In the genomic region with DNA sequence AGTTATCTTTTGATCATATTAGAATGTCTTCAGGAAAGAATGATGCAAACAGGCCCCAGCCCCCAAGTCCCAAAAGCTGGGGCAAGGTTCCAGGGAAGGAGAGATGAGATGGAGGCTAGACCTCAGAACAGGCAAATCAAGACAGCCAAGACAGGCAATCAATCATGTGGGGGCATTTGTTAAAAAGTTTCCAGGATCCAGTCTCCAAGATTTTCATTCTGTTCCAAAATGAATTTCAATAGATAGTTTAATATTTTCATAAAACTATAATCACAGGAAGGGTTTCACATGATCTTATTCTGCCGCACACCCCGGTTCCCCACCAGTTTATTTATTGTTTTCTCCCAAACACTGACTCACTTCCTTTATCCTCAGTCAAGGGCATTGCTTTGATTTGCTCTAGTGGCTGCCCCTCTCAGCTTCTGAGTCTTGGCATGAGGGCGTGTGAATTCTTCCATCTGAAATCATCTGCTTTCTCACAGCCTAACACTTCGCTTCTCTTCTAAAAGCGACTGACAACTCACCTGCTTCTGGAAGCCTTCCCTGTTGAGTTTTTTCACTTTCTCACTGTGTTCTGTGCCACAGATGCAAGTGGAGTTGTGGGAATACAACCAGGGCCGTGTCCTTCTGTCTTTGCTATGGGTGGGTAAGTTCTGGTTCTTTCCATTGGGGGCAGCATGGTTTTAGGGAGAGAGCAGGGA, we compare ENCODE assay signal across 8 cellular contexts. TPM values are rescaled to one million over a fixed set of nuclear protein-coding genes. Genes with fewer than 3 reads are reported as not detected.
DNase-seq lines count a peak whose midpoint lies in the region; ATAC-seq and TF ChIP-seq lines count a peak whose summit lies in the region.

No MANE protein-coding gene starts in this region.

- H3K27me3 Mint-ChIP-seq in CD14-positive monocyte (ENCODE audit: low read depth in 3 of 3): peaks cover 25 to 40% (median 35%) of the 10 kb centered on the region in 3 donors

- intact Hi-C loops in CD14-positive monocyte (cut with micrococcal nuclease): loop anchor here (5.0 to 10.0 kb wide), 3 partner anchors 167 to 357 kb away; a partner anchor contains a TSS
- intact Hi-C loops in Right ventricle myocardium superior (cut with DNase I): loop anchor here (10.0 kb wide), 2 partner anchors 167 to 357 kb away; a partner anchor contains a TSS

- TF ChIP-seq CTCF in CD14-positive monocyte (IDR thresholded peaks at IDR 0.05) (peak; percentile 18), VCaP (conservative IDR thresholded peaks at IDR 0.05) (0 out of 2 replicates have a peak, but pooled peaks have one; percentile 25)

- H3K9me3 Mint-ChIP-seq in CD14-positive monocyte: peaks cover 0 to 6% (median 0%) of the 10 kb centered on the region in 7 donors

- peak overlapping the region; percentile 88 for H3K27ac ChIP-seq in VCaP

- H3K4me3 Mint-ChIP-seq in CD14-positive monocyte: peak overlapping the region in 1 of 2 donors; percentile 79

- POLR2A ChIA-PET in HEK293T (lab: Yijun Ruan, JAX): interaction anchor here (1.0 to 1.3 kb wide), 4 partner anchors 27 to 356 kb away, joined by 3 to 10 read pairs (median 5); a partner anchor contains a TSS

- CTCF ChIA-PET in HEK293T (lab: Yijun Ruan, JAX): interaction anchor here (0.6 to 2.9 kb wide), 5 partner anchors 9 to 398 kb away, joined by 3 to 7 read pairs (median 3); no protein-coding TSS in a partner anchor

- ATAC-seq in Right ventricle myocardium superior (ENCODE audit: poor library complexity) (peak; percentile 85), GM19463 (IDR thresholded peaks at IDR 0.05; ENCODE audit: unreplicated experiment) (no peak)

- peaks cover 34% of the 10 kb centered on the region for H3K4me1 Mint-ChIP-seq in CD14-positive monocyte

- H3K27ac Mint-ChIP-seq in CD14-positive monocyte: peak overlapping the region in 4 of 7 donors; percentile 15 to 70 (median 58)

- H3K36me3 Mint-ChIP-seq in CD14-positive monocyte: no peaks in the 10 kb centered on the region

- DNase-seq in CD14-positive monocyte (ENCODE audit: low spot score): no peak
- DNase-seq in HEK293T (ENCODE audit: extremely low spot score): peak; percentile 62
- no peak for DNase-seq in Right ventricle myocardium superior
- peak; percentile 69 for DNase-seq in pulmonary artery endothelial cell (ENCODE audit: low read depth, low spot score)
- no peak for DNase-seq in NCI-H2081 treated with DMSO at 0.1 percent for 48 hours (lab: John Stamatoyannopoulos, UW)
- no peak for DNase-seq in T-helper 2 cell

TF ChIP-seq in HEK293T, 16 proteins besides CTCF, POLR2A, EP300 and RAD21:
- TF ChIP-seq SP1 (IDR thresholded peaks at IDR 0.05) (no peak), FOXM1 (IDR thresholded peaks at IDR 0.05; ENCODE audit: borderline replicate concordance) (no peak), CTBP1 (IDR thresholded peaks at IDR 0.05; ENCODE audit: borderline replicate concordance) (no peak), TARDBP (IDR thresholded peaks at IDR 0.05) (no peak), FOXA1 (IDR thresholded peaks at IDR 0.05) (no peak), NFRKB (IDR thresholded peaks at IDR 0.05) (no peak), ZNF384 (IDR thresholded peaks at IDR 0.05) (no peak), LEF1 (IDR thresholded peaks at IDR 0.05; ENCODE audit: borderline replicate concordance) (no peak), ARNT (IDR thresholded peaks at IDR 0.05) (no peak), ELF4 (IDR thresholded peaks at IDR 0.05) (no peak), HDGF (IDR thresholded peaks at IDR 0.05; ENCODE audit: borderline replicate concordance) (no peak), L3MBTL2 (conservative IDR thresholded peaks at IDR 0.05) (no peak), SUZ12 (IDR thresholded peaks at IDR 0.05) (no peak), BHLHE40 (IDR thresholded peaks at IDR 0.05; ENCODE audit: borderline replicate concordance) (no peak), FOXK2 (IDR thresholded peaks at IDR 0.05) (no peak)

RNA-seq across cellular contexts. Expression of a gene that starts 12.2 kb away (rescaled TPM):
- polyA plus RNA-seq in CD14-positive monocyte: 10 to 100 TPM in 1 of 2 donors, 1 to 10 TPM in 1; 8.8 to 11.2 TPM
- total RNA-seq in Right ventricle myocardium superior (19.4 TPM), pulmonary artery endothelial cell (13.7 and 13.8 TPM in 2 replicates)

RNA-seq across cellular contexts. Expression of a gene that starts 26.4 kb away (rescaled TPM):
- polyA plus RNA-seq in CD14-positive monocyte: 10 to 100 TPM; 84.9 to 90.4 TPM
- total RNA-seq in Right ventricle myocardium superior (55.4 TPM), pulmonary artery endothelial cell (102 and 165 TPM in 2 replicates)

RNA-seq across cellular contexts. Expression of a gene that starts 46.4 kb away (rescaled TPM):
- polyA plus RNA-seq in CD14-positive monocyte: not detected
- total RNA-seq in Right ventricle myocardium superior (not detected), pulmonary artery endothelial cell (0.13 and 0.21 TPM in 2 replicates)

RNA-seq across cellular contexts. Expression of a gene that starts 58.4 kb away (rescaled TPM):
- polyA plus RNA-seq in CD14-positive monocyte: 10 to 100 TPM; 14.2 to 16.4 TPM
- total RNA-seq in Right ventricle myocardium superior (7.3 TPM), pulmonary artery endothelial cell (39.8 and 40.7 TPM in 2 replicates)

RNA-seq across cellular contexts. Expression of a gene that starts 58.6 kb away (rescaled TPM):
- 10 to 100 TPM; 21.6 to 24.1 TPM for polyA plus RNA-seq in CD14-positive monocyte
- total RNA-seq in Right ventricle myocardium superior (22.0 TPM), pulmonary artery endothelial cell (30.5 and 32.0 TPM in 2 replicates)

Comparison
In these comparisons a context has a peak if more than half of its experiments do, and no peak if none do; other contexts are left out.
1. DNase-seq: peak in HEK293T (single experiment) and pulmonary artery endothelial cell (single experiment); none in CD14-positive monocyte (single experiment), Right ventricle myocardium superior (single experiment), NCI-H2081 treated with DMSO at 0.1 percent for 48 hours (single experiment) and T-helper 2 cell (0 of 5).